8 cellular contexts compared by ENCODE assay signal in the genomic region with DNA sequence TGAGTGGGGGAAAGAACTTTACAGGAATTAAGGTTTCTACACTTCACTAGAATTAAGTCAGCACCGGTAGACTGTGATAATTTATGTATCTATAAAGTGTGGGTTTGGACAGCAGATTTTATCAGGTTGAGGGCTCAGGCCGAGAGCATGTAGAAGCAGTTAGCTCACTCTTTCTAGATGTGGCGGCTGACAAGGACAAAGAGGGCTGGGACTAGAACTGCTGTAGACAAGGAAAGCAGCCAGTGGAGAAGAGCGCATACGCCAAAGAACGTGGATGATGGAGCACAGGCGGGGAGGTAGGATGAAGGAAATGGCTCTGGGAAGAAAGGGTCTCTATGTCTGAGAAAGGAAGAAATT. TPM values are rescaled to one million over a fixed set of nuclear protein-coding genes. Genes with fewer than 3 reads are reported as not detected.
DNase-seq lines count a peak whose midpoint lies in the region; ATAC-seq and TF ChIP-seq lines count a peak whose summit lies in the region.

No MANE protein-coding gene starts in this region.

- H3K9me3 ChIP-seq in duodenal mucosa (ENCODE audit: control insufficient read depth in 1 of 2, low read length in 2 of 2): no peaks in the 10 kb centered on the region
- no peaks in the 10 kb centered on the region for H3K9me3 ChIP-seq in mucosa of descending colon
- no peaks in the 10 kb centered on the region for H3K9me3 ChIP-seq in uterus

- no peak for TF ChIP-seq POLR2A in uterus (IDR thresholded peaks at IDR 0.05)

- H3K4me1 ChIP-seq in duodenal mucosa (ENCODE audit: control insufficient read depth in 1 of 2, insufficient read depth in 2 of 2, low read length in 2 of 2): peaks cover 5 to 14% of the 10 kb centered on the region in 2 donors
- peaks cover 13% of the 10 kb centered on the region for H3K4me1 ChIP-seq in mucosa of descending colon (ENCODE audit: low read depth)
- H3K4me1 ChIP-seq in uterus: peaks cover 0 to 3% of the 10 kb centered on the region in 2 donors

- ATAC-seq in HG02852 (IDR thresholded peaks at IDR 0.05; ENCODE audit: unreplicated experiment): peak; percentile 23
- ATAC-seq in mucosa of descending colon: peak; percentile 10

- H3K27me3 ChIP-seq in duodenal mucosa (ENCODE audit: control insufficient read depth in 1 of 2, insufficient read depth in 2 of 2, low read length in 2 of 2) (no peaks in the 10 kb centered on the region), uterus (no peaks in the 10 kb centered on the region)

- intact Hi-C loops in mucosa of descending colon (cut with DNase I, micrococcal nuclease) (no loop called here), uterus (cut with DNase I; ENCODE audit: low total_unique reads) (no loop called here)

- H3K27ac ChIP-seq in duodenal mucosa (ENCODE audit: low read depth, low read length): no peak overlapping the region
- peak overlapping the region; percentile 93 for H3K27ac ChIP-seq in uterus

- in situ Hi-C loops in GM13977 (cut with MboI; ENCODE audit: low pct_unique_long_range_greater_than_20kb, low sequenced_read_pairs, unreplicated experiment): loop anchor here (25.0 kb wide), 1 partner anchor 361 kb away; a partner anchor contains a TSS

- H3K36me3 ChIP-seq in duodenal mucosa (ENCODE audit: control insufficient read depth in 1 of 2, insufficient read depth in 2 of 2, low read length in 2 of 2) (peaks cover 0 to 8% of the 10 kb centered on the region in 2 donors), mucosa of descending colon (ENCODE audit: low read depth) (no peaks in the 10 kb centered on the region), uterus (no peaks in the 10 kb centered on the region)

- DNase-seq in GM13977 (ENCODE audit: low spot score): peak; percentile 28
- DNase-seq in SK-N-DZ (ENCODE audit: low spot score): peak; percentile 77
- peak in 1 of 3 donors; percentile 4 for DNase-seq in mucosa of descending colon
- peak in 1 of 2 donors; percentile 19 for DNase-seq in uterus
- no peak for DNase-seq in epidermal melanocyte (ENCODE audit: insufficient read length, low spot score)
- DNase-seq in globus pallidus (ENCODE audit: low spot score): no peak

- peak overlapping the region; percentile 94 to 96 for H3K4me3 ChIP-seq in duodenal mucosa (ENCODE audit: low read depth in 1 of 2, low read length in 2 of 2)
- no peak overlapping the region for H3K4me3 ChIP-seq in mucosa of descending colon
- H3K4me3 ChIP-seq in uterus: peak overlapping the region; percentile 84 to 88

- H3K9ac ChIP-seq in duodenal mucosa (ENCODE audit: low read depth in 1 of 2, low read length in 2 of 2): peak overlapping the region; percentile 48 to 99

- TF ChIP-seq CTCF in GM13977 (IDR thresholded peaks at IDR 0.05; ENCODE audit: extremely low read depth, insufficient read depth, missing control alignments): no peak
- no peak for TF ChIP-seq CTCF in mucosa of descending colon (IDR thresholded peaks at IDR 0.05)
- TF ChIP-seq CTCF in uterus (IDR thresholded peaks at IDR 0.05): no peak

RNA-seq across cellular contexts. Expression of a gene that starts 0.5 kb away (rescaled TPM):
- polyA plus RNA-seq in SK-N-DZ (2014; cell fraction: cytosol; rRNA removed): 17.9 and 20.4 TPM in 2 replicates
- 9.4 and 14.7 TPM in 2 replicates for polyA plus RNA-seq in SK-N-DZ (2014; cell fraction: nucleus; rRNA removed)
- total RNA-seq in mucosa of descending colon: 10 to 100 TPM; 52.6 to 55.7 (median 53.1) TPM
- total RNA-seq in uterus: 10 to 100 TPM in 3 of 4 donors, 1 to 10 TPM in 1; 9.4 to 69.7 (median 45.3) TPM

Comparison
In these comparisons a context has a peak if more than half of its experiments do, and no peak if none do; other contexts are left out.
1. DNase-seq: peak in GM13977 (single experiment) and SK-N-DZ (single experiment); none in epidermal melanocyte (single experiment) and globus pallidus (single experiment).